8 cellular contexts compared by ENCODE assay signal in genomic region chr17:14301279-14301760, GRCh38. TPM values are rescaled to one million over a fixed set of nuclear protein-coding genes. Genes with fewer than 3 reads are reported as not detected.
A peak's percentile ranks its signal among the peaks of the same experiment; 100 is the strongest.
DNase-seq lines count a peak whose midpoint lies in the region; ATAC-seq and TF ChIP-seq lines count a peak whose summit lies in the region.

No MANE protein-coding gene starts in this region.

- TF ChIP-seq POLR2A in breast epithelium (IDR thresholded peaks at IDR 0.05), result no peak
- peak; percentile 3 for TF ChIP-seq POLR2A in transverse colon (IDR thresholded peaks at IDR 0.05)

- H3K36me3 ChIP-seq in OCI-LY1 (ENCODE audit: insufficient read depth, low read length) (no peaks in the 10 kb centered on the region), breast epithelium (no peaks in the 10 kb centered on the region), transverse colon (no peaks in the 10 kb centered on the region)

- peaks cover 3% of the 10 kb centered on the region for H3K9me3 Mint-ChIP-seq in memory B cell

- H3K27ac ChIP-seq in C4-2B (peak overlapping the region; percentile 54), OCI-LY1 (ENCODE audit: low read depth, low read length, poor library complexity, severe bottlenecking) (no peak overlapping the region), breast epithelium (peak overlapping the region; percentile 61 to 86), transverse colon (peak overlapping the region; percentile 76 to 79 (median 77))

- TF ChIP-seq CTCF in C4-2B (conservative IDR thresholded peaks at IDR 0.05), result peak; percentile 56
- no peak for TF ChIP-seq CTCF in OCI-LY1 (IDR thresholded peaks at IDR 0.05; ENCODE audit: low read length)
- peak in 1 of 3 donors; percentile 6 for TF ChIP-seq CTCF in breast epithelium (IDR thresholded peaks at IDR 0.05)
- peak in 3 of 5 experiments; percentile 0 to 8 (median 2) for TF ChIP-seq CTCF in transverse colon (IDR thresholded peaks at IDR 0.05)

- H3K27me3 ChIP-seq in OCI-LY1 (ENCODE audit: insufficient read depth, low read length), result no peaks in the 10 kb centered on the region
- H3K27me3 ChIP-seq in breast epithelium, result peaks cover 0 to 47% of the 10 kb centered on the region in 2 donors
- H3K27me3 ChIP-seq in transverse colon, result peaks cover 96% of the 10 kb centered on the region

- DNase-seq in breast epithelium (ENCODE audit: low spot score in 2 of 2) (no peak), memory B cell (ENCODE audit: low spot score in 2 of 2) (peak in 1 of 2 donors; percentile 46), transverse colon (no peak), DMS153 treated with DMSO at 0.1 percent for 48 hours (lab: John Stamatoyannopoulos, UW; ENCODE audit: unreplicated experiment) (no peak), NCI-H1436 (lab: John Stamatoyannopoulos, UW) (no peak)

- H3K27ac Mint-ChIP-seq in memory B cell, result no peak overlapping the region

- in situ Hi-C loops in transverse colon (cut with MboI; ENCODE audit: low pct_ligation_motif_present in 1 of 4, low pct_unique_long_range_greater_than_20kb in 1 of 4, low sequenced_read_pairs in 3 of 4), result loop anchor here in 3 of 4 donors (10.0 to 25.0 kb wide), 3 partner anchors 707 to 964 kb away; no protein-coding TSS in a partner anchor

- H3K79me2 ChIP-seq in OCI-LY1 (ENCODE audit: insufficient read depth, low read length), result no peaks in the 10 kb centered on the region

- H3K36me3 Mint-ChIP-seq in memory B cell, result no peaks in the 10 kb centered on the region

- no peak overlapping the region for H2AFZ ChIP-seq in OCI-LY1 (ENCODE audit: low read length)

- peak overlapping the region; percentile 73 for H3K4me2 ChIP-seq in OCI-LY1 (ENCODE audit: low read length)

- TF ChIP-seq EP300 in transverse colon (IDR thresholded peaks at IDR 0.05; ENCODE audit: low read depth), result no peak

- peaks cover 28% of the 10 kb centered on the region for H3K27me3 Mint-ChIP-seq in memory B cell

- H3K9me3 ChIP-seq in OCI-LY1 (ENCODE audit: low read length) (no peaks in the 10 kb centered on the region), breast epithelium (no peaks in the 10 kb centered on the region), transverse colon (no peaks in the 10 kb centered on the region)

- H3K9me2 ChIP-seq in OCI-LY1 (ENCODE audit: low read depth, low read length), result no peaks in the 10 kb centered on the region

- peak overlapping the region; percentile 52 for H3K4me3 ChIP-seq in OCI-LY1 (ENCODE audit: low read depth, low read length, poor library complexity, severe bottlenecking)
- peak overlapping the region; percentile 50 to 89 (median 78) for H3K4me3 ChIP-seq in breast epithelium
- H3K4me3 ChIP-seq in transverse colon, result peak overlapping the region; percentile 26 to 62 (median 45)

- peak overlapping the region; percentile 64 for H3K4me3 Mint-ChIP-seq in memory B cell

- ATAC-seq in GM21529 (IDR thresholded peaks at IDR 0.05; ENCODE audit: unreplicated experiment) (peak; percentile 7), memory B cell (ENCODE audit: low read depth) (no peak)

- WGBS in transverse colon (ENCODE audit: low coverage in 1 of 2), 2 donors, result 1% methylated on average over 15 of the region's 56 CpGs; no CpG with 5 or more reads in 1 of the 2 donors

- H3K4me1 ChIP-seq in OCI-LY1 (ENCODE audit: insufficient read depth, low read length, severe bottlenecking) (peaks cover 8% of the 10 kb centered on the region), breast epithelium (peaks cover 5 to 6% of the 10 kb centered on the region in 2 donors), transverse colon (peaks cover 0 to 66% (median 41%) of the 10 kb centered on the region in 4 donors)

- no peaks in the 10 kb centered on the region for H4K20me1 ChIP-seq in OCI-LY1 (ENCODE audit: insufficient read depth, low read length)

- no peak overlapping the region for H3K9ac ChIP-seq in OCI-LY1 (ENCODE audit: low read length)

- peaks cover 20% of the 10 kb centered on the region for H3K4me1 Mint-ChIP-seq in memory B cell

- intact Hi-C loops in breast epithelium (cut with DNase I; ENCODE audit: low total_unique reads) (loop anchor here (10.0 kb wide), 1 partner anchor 697 kb away; the partner anchor contains the start of gene HS3ST3A1), transverse colon (cut with DNase I; ENCODE audit: low total_unique reads) (no loop called here)

- H3F3A ChIP-seq in OCI-LY1 (ENCODE audit: insufficient read depth, low read length), result no peaks in the 10 kb centered on the region

RNA-seq across cellular contexts. Expression of gene HS3ST3B1, which starts 0.4 kb away (rescaled TPM):
- total RNA-seq in breast epithelium (1 to 10 TPM in 2 of 3 donors, under 1 TPM in 1; 0.96 to 3.6 (median 2.8) TPM), transverse colon (1 to 10 TPM in 2 of 4 donors, under 1 TPM in 1, not detected in 1; 0.40 to 2.5 (median 1.2) TPM)
